8 cellular contexts compared by ENCODE assay signal in the genomic region with DNA sequence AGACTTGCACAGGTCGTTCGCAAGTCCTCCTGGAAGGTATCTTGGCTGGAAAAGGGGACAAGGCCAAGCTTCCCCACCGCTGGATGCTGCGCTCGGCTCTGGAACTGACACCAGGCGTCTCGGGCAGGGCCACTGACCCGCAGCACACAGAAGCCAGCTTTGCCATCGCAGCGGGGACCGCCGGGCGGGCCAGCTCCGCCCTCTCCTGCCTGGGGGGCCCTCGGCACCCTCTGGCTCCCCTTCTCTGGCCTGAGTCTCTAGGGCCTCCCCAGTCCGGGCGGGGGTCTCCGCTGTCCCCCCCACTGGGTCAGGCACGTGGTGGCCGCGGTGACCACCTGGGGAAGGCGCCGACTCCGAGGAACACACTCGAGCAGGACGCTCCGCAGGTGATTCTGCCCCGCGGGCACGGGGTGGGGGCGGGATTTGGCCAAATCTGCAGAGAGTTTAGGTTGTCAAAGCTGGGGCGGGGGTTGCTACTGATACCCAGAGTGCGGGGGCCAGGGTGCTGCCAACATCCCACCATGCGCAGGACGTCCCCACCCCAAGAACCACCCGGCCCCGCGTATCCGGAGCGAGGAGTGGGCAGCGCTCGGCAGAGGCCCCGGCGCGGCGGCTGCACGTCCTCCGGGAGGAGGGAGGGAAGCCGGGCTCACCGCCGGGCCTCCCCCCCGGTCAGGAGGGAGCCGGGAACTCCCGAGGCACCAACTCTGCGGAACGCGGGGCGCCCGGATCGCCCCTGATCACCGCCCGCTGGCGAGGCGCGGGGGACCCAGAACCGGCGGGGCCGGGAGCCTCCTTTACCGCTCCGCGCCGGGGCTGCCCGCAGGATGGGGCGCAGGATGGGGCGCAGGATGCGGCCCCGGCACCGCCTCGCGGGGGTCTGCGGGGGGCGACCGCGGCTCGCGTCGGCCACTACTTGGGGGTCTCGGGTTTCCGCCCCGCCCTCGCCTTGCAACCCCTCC. TPM values are rescaled to one million over a fixed set of nuclear protein-coding genes. Genes with fewer than 3 reads are reported as not detected.
DNase-seq lines count a peak whose midpoint lies in the region; ATAC-seq and TF ChIP-seq lines count a peak whose summit lies in the region.

No MANE protein-coding gene starts in this region.

- CTCF ChIA-PET in MCF 10A (lab: Yijun Ruan, JAX), result no interaction called here

- TF ChIP-seq CTCF in MCF 10A (IDR thresholded peaks at IDR 0.05; ENCODE audit: unreplicated experiment), result no peak
- TF ChIP-seq CTCF in lung (IDR thresholded peaks at IDR 0.05; ENCODE audit: control extremely low read depth, extremely low read depth), result no peak

- H3K4me1 ChIP-seq in lung (ENCODE audit: control insufficient read depth in 2 of 2, insufficient read depth in 2 of 2, low read length in 2 of 2) (peaks cover 0 to 14% of the 10 kb centered on the region in 2 donors), urinary bladder (ENCODE audit: insufficient read depth) (peaks cover 2% of the 10 kb centered on the region)

- H3K27ac Mint-ChIP-seq in IgD-negative memory B cell (peak overlapping the region in 1 of 3 donors; percentile 64), MCF 10A (ENCODE audit: low read depth, unreplicated experiment) (no peak overlapping the region)

- H3K4me1 Mint-ChIP-seq in IgD-negative memory B cell (peaks cover 16 to 19% (median 16%) of the 10 kb centered on the region in 3 donors), MCF 10A (ENCODE audit: insufficient read depth, unreplicated experiment) (peaks cover 8% of the 10 kb centered on the region)

- H3K27me3 Mint-ChIP-seq in IgD-negative memory B cell (peaks cover 6% of the 10 kb centered on the region), MCF 10A (ENCODE audit: insufficient read depth, unreplicated experiment) (no peaks in the 10 kb centered on the region)

- no peaks in the 10 kb centered on the region for H3K27me3 ChIP-seq in lung (ENCODE audit: control insufficient read depth, insufficient read depth)

- H3K9me3 ChIP-seq in lung (ENCODE audit: control insufficient read depth in 2 of 2, insufficient read depth in 1 of 2, low read length in 1 of 2), result no peaks in the 10 kb centered on the region

- H3K9me3 Mint-ChIP-seq in IgD-negative memory B cell, result no peaks in the 10 kb centered on the region
- no peaks in the 10 kb centered on the region for H3K9me3 Mint-ChIP-seq in MCF 10A (ENCODE audit: unreplicated experiment)

- POLR2A ChIA-PET in MCF 10A (lab: Yijun Ruan, JAX), result interaction anchor here (0.8 to 1.2 kb wide), 3 partner anchors 55 to 203 kb away, joined by 3 read pairs; no protein-coding TSS in a partner anchor

- H3K4me3 ChIP-seq in lung (peak overlapping the region; percentile 38), urinary bladder (ENCODE audit: low read depth, low read length) (peak overlapping the region; percentile 90)

- H3K36me3 ChIP-seq in lung (ENCODE audit: control insufficient read depth in 2 of 2, insufficient read depth in 2 of 2, low read length in 2 of 2) (no peaks in the 10 kb centered on the region), urinary bladder (ENCODE audit: insufficient read depth) (no peaks in the 10 kb centered on the region)

- BruUV-seq in MCF 10A (replicated peaks; lab: Mats Ljungman, UMichigan), result no TSS peak

- H3K27ac ChIP-seq in lung (ENCODE audit: low read depth in 1 of 2, low read length in 1 of 2), result peak overlapping the region in 1 of 2 donors; percentile 19
- peak overlapping the region; percentile 25 for H3K27ac ChIP-seq in urinary bladder (ENCODE audit: low read depth)

- intact Hi-C loops in MCF 10A (cut with micrococcal nuclease), result no loop called here

- DNase-seq in CD1c-positive myeloid dendritic cell (ENCODE audit: extremely low spot score) (peak; percentile 40), MCF 10A (ENCODE audit: unreplicated experiment) (no peak), lung (ENCODE audit: low spot score) (no peak), HUDEP-2 (lab: John Stamatoyannopoulos, UW; ENCODE audit: unreplicated experiment in 76 of 76) (no peak), NCI-H524 (lab: John Stamatoyannopoulos, UW) (no peak), NCI-H146 (lab: John Stamatoyannopoulos, UW) (no peak)

- H3K36me3 Mint-ChIP-seq in IgD-negative memory B cell (no peaks in the 10 kb centered on the region), MCF 10A (ENCODE audit: insufficient read depth, unreplicated experiment) (no peaks in the 10 kb centered on the region)

- WGBS in lung, 2 donors, result 6 to 15% methylated on average over 47 to 91 of the region's 91 CpGs
- 7% methylated on average over 91 of the region's 91 CpGs for WGBS in urinary bladder

- H3K4me3 Mint-ChIP-seq in IgD-negative memory B cell (peak overlapping the region; percentile 61 to 86 (median 84)), MCF 10A (ENCODE audit: unreplicated experiment) (peak overlapping the region; percentile 39)

- ATAC-seq in lung (ENCODE audit: insufficient read depth, low FRiP score), result no peak

RNA-seq across cellular contexts. Expression of a gene that starts 0.8 kb away (rescaled TPM):
- polyA plus RNA-seq in IgD-negative memory B cell (2.1 TPM), lung (100 to 1,000 TPM in 1 of 2 donors, 10 to 100 TPM in 1; 48.2 to 181 TPM), urinary bladder (118 TPM)
- total RNA-seq in MCF 10A (2022) (14.5 and 24.1 TPM in 2 replicates), lung (10 to 100 TPM; 48.9 to 81.1 TPM), urinary bladder (37.7 TPM)
